Comparison of ENCODE assay signal across 8 cellular contexts in the genomic region with DNA sequence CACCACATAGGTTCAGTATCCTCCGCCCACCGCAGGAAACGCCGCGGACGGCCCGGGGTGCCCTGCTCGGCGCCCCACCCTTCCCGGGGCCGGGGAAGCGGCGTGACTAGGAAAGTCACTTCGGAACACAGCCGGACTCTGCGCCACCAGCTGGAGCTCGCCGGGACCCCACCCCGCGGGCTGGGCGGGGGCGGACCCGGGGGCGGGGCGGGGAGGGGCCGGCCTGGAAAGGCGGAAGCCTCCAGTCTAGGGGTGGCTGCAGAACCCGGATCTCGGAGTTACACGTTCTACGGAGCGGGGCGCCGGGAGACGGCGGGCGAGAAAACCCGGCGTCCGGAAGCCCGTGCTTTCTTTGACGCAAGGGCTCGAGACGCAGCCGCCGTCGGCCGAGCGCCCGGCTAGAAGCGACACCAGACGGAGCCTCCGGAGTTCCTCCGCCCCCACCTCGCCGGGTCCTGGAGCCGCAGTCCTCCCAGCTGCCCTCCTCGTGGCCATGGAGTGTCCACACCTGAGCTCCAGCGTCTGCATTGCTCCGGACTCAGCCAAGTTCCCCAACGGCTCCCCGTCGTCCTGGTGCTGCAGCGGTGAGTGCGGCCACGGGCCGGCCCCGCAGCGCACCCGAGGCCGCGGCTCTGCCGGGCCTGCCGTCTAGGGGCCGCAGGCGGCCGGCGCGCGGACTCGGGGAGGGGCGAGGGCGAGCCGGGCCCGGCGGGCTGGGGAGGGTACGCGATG. TPM values are rescaled to one million over a fixed set of nuclear protein-coding genes. Genes with fewer than 3 reads are reported as not detected.
A peak's percentile ranks its signal among the peaks of the same experiment; 100 is the strongest.
DNase-seq lines count a peak whose midpoint lies in the region; ATAC-seq and TF ChIP-seq lines count a peak whose summit lies in the region.

A gene with protein sequence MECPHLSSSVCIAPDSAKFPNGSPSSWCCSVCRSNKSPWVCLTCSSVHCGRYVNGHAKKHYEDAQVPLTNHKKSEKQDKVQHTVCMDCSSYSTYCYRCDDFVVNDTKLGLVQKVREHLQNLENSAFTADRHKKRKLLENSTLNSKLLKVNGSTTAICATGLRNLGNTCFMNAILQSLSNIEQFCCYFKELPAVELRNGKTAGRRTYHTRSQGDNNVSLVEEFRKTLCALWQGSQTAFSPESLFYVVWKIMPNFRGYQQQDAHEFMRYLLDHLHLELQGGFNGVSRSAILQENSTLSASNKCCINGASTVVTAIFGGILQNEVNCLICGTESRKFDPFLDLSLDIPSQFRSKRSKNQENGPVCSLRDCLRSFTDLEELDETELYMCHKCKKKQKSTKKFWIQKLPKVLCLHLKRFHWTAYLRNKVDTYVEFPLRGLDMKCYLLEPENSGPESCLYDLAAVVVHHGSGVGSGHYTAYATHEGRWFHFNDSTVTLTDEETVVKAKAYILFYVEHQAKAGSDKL (plus strand): TSS at position 347 of the 732 bp plus-strand sequence. CDS start 147 bp downstream, at position 494.

- TF ChIP-seq CTCF in GM12875 (IDR thresholded peaks at IDR 0.05; ENCODE audit: borderline replicate concordance, insufficient read depth, low read depth, low read length) (peak; percentile 17; the same call in 1 of the 2 replicates), heart left ventricle (IDR thresholded peaks at IDR 0.05) (peak; percentile 21 to 68 (median 38)), type B pancreatic cell (conservative IDR thresholded peaks at IDR 0.05) (peak; percentile 59)

- peak; percentile 64 for ATAC-seq in HG02798 (IDR thresholded peaks at IDR 0.05; ENCODE audit: poor library complexity, unreplicated experiment)
- peak; percentile 71 to 85 (median 75) for ATAC-seq in T-cell (replicated peaks in 1 of 4)
- peak; percentile 91 to 93 (median 92) for ATAC-seq in heart left ventricle

- no peaks in the 10 kb centered on the region for H3K9me3 ChIP-seq in heart left ventricle

- H3K4me3 ChIP-seq in GM12875 (ENCODE audit: low read depth, low read length) (peak within 1 kb of the TSS; percentile 98), heart left ventricle (peak within 1 kb of the TSS; percentile 53 to 95 (median 80))

- peak; percentile 62 to 85 for TF ChIP-seq POLR2A in heart left ventricle (IDR thresholded peaks at IDR 0.05)

- peaks cover 3% of the 10 kb centered on the region for H3K36me3 Mint-ChIP-seq in T-cell
- no peaks in the 10 kb centered on the region for H3K36me3 Mint-ChIP-seq in type B pancreatic cell

- peak within 1 kb of the TSS; percentile 99 for H3K27ac ChIP-seq in adipose tissue (ENCODE audit: low read depth, low read length)
- H3K27ac ChIP-seq in heart left ventricle, result peak within 1 kb of the TSS; percentile 94 to 99 (median 98)

- H3K27ac Mint-ChIP-seq in T-cell (peak within 1 kb of the TSS; percentile 99), type B pancreatic cell (peak within 1 kb of the TSS; percentile 91)

- no peaks in the 10 kb centered on the region for H3K27me3 ChIP-seq in heart left ventricle

- intact Hi-C loops in heart left ventricle (cut with DNase I) (loop anchor here in 9 of 10 donors (5.0 to 10.0 kb wide), 4 partner anchors 50 to 953 kb away; a partner anchor contains a TSS), posterior cingulate gyrus (cut with DNase I) (no loop called here)

- DNase-seq in NCI-H1436 (lab: John Stamatoyannopoulos, UW), result peak; percentile 92
- peak; percentile 84 to 96 (median 91) for DNase-seq in T-cell
- peak; percentile 95 to 97 (median 97) for DNase-seq in heart left ventricle
- peak; percentile 84 to 98 (median 89) for DNase-seq in posterior cingulate gyrus
- DNase-seq in type B pancreatic cell (ENCODE audit: extremely low spot score, unreplicated experiment), result peak; percentile 96

- H3K4me1 ChIP-seq in heart left ventricle, result peaks cover 3 to 82% (median 63%) of the 10 kb centered on the region in 12 donors

- no peaks in the 10 kb centered on the region for H3K36me3 ChIP-seq in heart left ventricle

- 0 to 1% (median 0%) methylated on average over 71 to 88 of the region's 88 CpGs for WGBS in adipose tissue, 3 donors
- 0% methylated on average over 29 to 88 of the region's 88 CpGs for WGBS in heart left ventricle, 4 donors

- H3K4me3 Mint-ChIP-seq in T-cell (peak within 1 kb of the TSS; percentile 94 to 99 (median 96)), type B pancreatic cell (peak within 1 kb of the TSS; percentile 94)

- H3K27me3 Mint-ChIP-seq in T-cell (no peaks in the 10 kb centered on the region), type B pancreatic cell (peaks cover 8% of the 10 kb centered on the region)

- H3K4me1 Mint-ChIP-seq in T-cell (peaks cover 74 to 75% (median 75%) of the 10 kb centered on the region in 3 donors), type B pancreatic cell (ENCODE audit: unreplicated experiment) (peaks cover 73% of the 10 kb centered on the region)

- no peaks in the 10 kb centered on the region for H3K9me3 Mint-ChIP-seq in T-cell
- no peaks in the 10 kb centered on the region for H3K9me3 Mint-ChIP-seq in type B pancreatic cell

- POLR2A ChIA-PET in T-cell (lab: Charles Lee), result interaction anchor here (0.6 to 3.1 kb wide), 15 partner anchors 9 to 590 kb away, joined by 3 to 37 read pairs (median 4); no protein-coding TSS in a partner anchor

- CTCF ChIA-PET in T-cell (lab: Charles Lee), result interaction anchor here (0.5 to 4.3 kb wide), 13 partner anchors 10 to 1663 kb away, joined by 3 to 28 read pairs (median 4); no protein-coding TSS in a partner anchor

RNA-seq across cellular contexts. Expression of the gene that starts here (rescaled TPM):
- 100 to 1,000 TPM; 123 to 265 (median 130) TPM for total RNA-seq in T-cell
- polyA plus RNA-seq in adipose tissue, result 10 to 100 TPM; 12.0 to 27.6 (median 15.6) TPM
- 10 to 100 TPM; 14.3 to 30.8 (median 18.4) TPM for total RNA-seq in heart left ventricle
- polyA plus RNA-seq in heart left ventricle, result 10 to 100 TPM in 1 of 2 donors, 1 to 10 TPM in 1; 7.1 to 10.5 TPM
- 42.3 and 57.3 TPM in 2 replicates for total RNA-seq in type B pancreatic cell (ENCODE audit: low replicate concordance)

Comparison
In these comparisons a context has a peak if more than half of its experiments do, and no peak if none do; other contexts are left out.
1. Peak in every context shown above with its lines: DNase-seq, ATAC-seq, H3K4me3 ChIP-seq and H3K27ac ChIP-seq.